11 cellular contexts compared by ENCODE assay signal in the genomic region with DNA sequence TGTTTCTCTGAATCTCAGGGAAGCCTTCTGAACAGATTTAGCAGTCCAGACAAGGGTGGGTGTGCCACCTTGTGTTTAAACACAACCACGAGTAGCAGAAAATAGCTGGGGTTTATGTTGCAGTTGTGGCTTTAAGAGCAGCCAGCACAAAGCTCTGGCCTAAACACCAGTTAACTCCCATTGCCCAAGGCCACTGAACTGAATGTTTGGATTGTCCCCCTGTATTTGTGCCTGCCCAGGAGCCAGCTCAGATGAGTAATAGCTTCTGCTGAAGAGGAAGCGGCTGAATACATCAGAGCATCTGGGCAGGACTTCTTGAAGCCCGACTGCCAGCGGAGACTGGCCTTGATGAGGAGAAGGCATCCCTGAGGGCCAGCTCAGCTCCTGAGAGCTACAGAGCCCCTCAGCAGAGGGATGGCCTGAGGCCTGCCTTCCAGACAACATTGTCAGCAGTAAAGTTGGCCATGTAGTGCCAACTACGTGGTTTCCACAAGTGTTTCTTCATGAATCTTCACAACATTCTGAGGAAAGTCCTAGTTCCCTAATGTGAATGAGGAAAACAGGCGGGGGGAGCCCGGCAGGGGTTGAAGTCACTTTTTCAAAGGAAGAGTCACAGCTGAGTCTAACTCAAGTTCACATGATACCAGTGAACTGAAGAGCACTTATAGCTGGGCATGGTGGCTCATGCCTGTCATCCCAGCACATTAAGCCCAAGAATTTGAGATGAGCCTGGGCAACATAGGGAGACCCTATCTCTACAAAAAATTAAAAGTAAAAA.
DNase-seq lines count a peak whose midpoint lies in the region; ATAC-seq, FAIRE-seq and TF ChIP-seq lines count a peak whose summit lies in the region.
"Had no signal": no experiment of that assay in that cellular context is flagged by ENCODE, and none has a peak within 500 bp of the region (broad histone marks: within the 10 kb centered on the region; RNA-seq: fewer than 3 reads in every experiment).

No MANE protein-coding gene starts in this region.

- no peak for FAIRE-seq in astrocyte (lab: Jason Lieb, UNC)

- peak overlapping the region; percentile 30 for H3K27ac Mint-ChIP-seq in activated naive CD4-positive, alpha-beta T cell treated with anti-CD3 and anti-CD28 coated beads, Interleukin-2, amount 50 U/mL, for 24 hours
- H3K27ac Mint-ChIP-seq in activated naive CD4-positive, alpha-beta T cell treated with anti-CD3 and anti-CD28 coated beads for 36 hours: no peak overlapping the region
- H3K27ac Mint-ChIP-seq in astrocyte (ENCODE audit: unreplicated experiment): peak overlapping the region; percentile 58
- H3K27ac Mint-ChIP-seq in activated CD4-positive, alpha-beta T cell treated with anti-CD3 and anti-CD28 coated beads, Interleukin-2, amount 10 ng/mL, durations not matched to agents 7 days and 5 days: no peak overlapping the region
- H3K27ac Mint-ChIP-seq: B cell, GM23338 had no signal

- peak overlapping the region; percentile 30 for H2AFZ ChIP-seq in astrocyte (ENCODE audit: low read depth, low read length)
- H2AFZ ChIP-seq: GM23338 had no signal

- TF ChIP-seq CTCF in astrocyte (IDR thresholded peaks at IDR 0.05; ENCODE audit: insufficient read depth, low read depth, low read length): no peak
- TF ChIP-seq CTCF in heart right ventricle (IDR thresholded peaks at IDR 0.05): no peak
- TF ChIP-seq CTCF in upper lobe of right lung (IDR thresholded peaks at IDR 0.05): no peak

- no peak for DNase-seq in activated naive CD4-positive, alpha-beta T cell treated with anti-CD3 and anti-CD28 coated beads for 36 hours
- DNase-seq in astrocyte (ENCODE audit: low read depth) (peak; percentile 33), heart right ventricle (no peak), upper lobe of right lung (no peak), GF-D8 (lab: John Stamatoyannopoulos, UW) (no peak), GM19240 (ENCODE audit: insufficient read length, low spot score) (no peak)
- DNase-seq in activated CD4-positive, alpha-beta T cell treated with anti-CD3 and anti-CD28 coated beads, Interleukin-2, amount 10 ng/mL, durations not matched to agents 7 days and 5 days: no peak
- DNase-seq: left cardiac atrium had no signal

- H3K27me3 ChIP-seq in astrocyte (ENCODE audit: insufficient read depth, low read length): no peaks in the 10 kb centered on the region
- no peaks in the 10 kb centered on the region for H3K27me3 ChIP-seq in heart right ventricle
- H3K27me3 ChIP-seq in upper lobe of right lung: no peaks in the 10 kb centered on the region

- H3K36me3 ChIP-seq in astrocyte (ENCODE audit: insufficient read depth, low read length) (no peaks in the 10 kb centered on the region), heart right ventricle (no peaks in the 10 kb centered on the region), upper lobe of right lung (no peaks in the 10 kb centered on the region)

- peaks cover 3% of the 10 kb centered on the region for H3K36me3 Mint-ChIP-seq in activated naive CD4-positive, alpha-beta T cell treated with anti-CD3 and anti-CD28 coated beads, Interleukin-2, amount 50 U/mL, for 24 hours
- H3K36me3 Mint-ChIP-seq in activated naive CD4-positive, alpha-beta T cell treated with anti-CD3 and anti-CD28 coated beads for 36 hours (ENCODE audit: low read depth): peaks cover 1% of the 10 kb centered on the region
- H3K36me3 Mint-ChIP-seq in astrocyte (ENCODE audit: low read depth, unreplicated experiment): no peaks in the 10 kb centered on the region
- H3K36me3 Mint-ChIP-seq in activated CD4-positive, alpha-beta T cell treated with anti-CD3 and anti-CD28 coated beads, Interleukin-2, amount 10 ng/mL, durations not matched to agents 7 days and 5 days (ENCODE audit: low read depth): peaks cover 13% of the 10 kb centered on the region

- peaks cover 57% of the 10 kb centered on the region for H3K4me1 Mint-ChIP-seq in activated naive CD4-positive, alpha-beta T cell treated with anti-CD3 and anti-CD28 coated beads, Interleukin-2, amount 50 U/mL, for 24 hours
- H3K4me1 Mint-ChIP-seq in activated naive CD4-positive, alpha-beta T cell treated with anti-CD3 and anti-CD28 coated beads for 36 hours (ENCODE audit: low read depth): peaks cover 44% of the 10 kb centered on the region
- H3K4me1 Mint-ChIP-seq in astrocyte (ENCODE audit: low read depth, unreplicated experiment): peaks cover 6% of the 10 kb centered on the region
- H3K4me1 Mint-ChIP-seq in activated CD4-positive, alpha-beta T cell treated with anti-CD3 and anti-CD28 coated beads, Interleukin-2, amount 10 ng/mL, durations not matched to agents 7 days and 5 days: peaks cover 50% of the 10 kb centered on the region
- H3K4me1 Mint-ChIP-seq: B cell had no signal

- intact Hi-C loops in activated naive CD4-positive, alpha-beta T cell treated with anti-CD3 and anti-CD28 coated beads for 36 hours (cut with micrococcal nuclease): loop anchor here (1.0 kb wide), 4 partner anchors 59 to 150 kb away; a partner anchor contains a TSS
- intact Hi-C loops in heart right ventricle (cut with DNase I) (loop anchor here in 4 of 10 donors (2.0 to 10.0 kb wide), 5 partner anchors 152 to 262 kb away; no protein-coding TSS in a partner anchor), upper lobe of right lung (cut with DNase I) (no loop called here)

- 71 to 77% methylated on average over 7 of the region's 7 CpGs for WGBS in heart right ventricle, 2 donors

- no peak overlapping the region for H3K27ac ChIP-seq in astrocyte (ENCODE audit: low read depth, low read length)
- H3K27ac ChIP-seq in heart right ventricle: peak overlapping the region in 2 of 10 donors; percentile 11 to 56
- no peak overlapping the region for H3K27ac ChIP-seq in upper lobe of right lung

- ATAC-seq in heart right ventricle (peak in 6 of 8 donors; percentile 16 to 33 (median 26)), upper lobe of right lung (peak; percentile 54)

- no peaks in the 10 kb centered on the region for H3K79me2 ChIP-seq in astrocyte (ENCODE audit: insufficient read depth, low read length)

- H4K20me1 ChIP-seq in astrocyte (ENCODE audit: insufficient read depth, low read length): no peaks in the 10 kb centered on the region

- H3K9me3 Mint-ChIP-seq in activated naive CD4-positive, alpha-beta T cell treated with anti-CD3 and anti-CD28 coated beads, Interleukin-2, amount 50 U/mL, for 24 hours: no peaks in the 10 kb centered on the region
- no peaks in the 10 kb centered on the region for H3K9me3 Mint-ChIP-seq in activated naive CD4-positive, alpha-beta T cell treated with anti-CD3 and anti-CD28 coated beads for 36 hours
- peaks cover 6% of the 10 kb centered on the region for H3K9me3 Mint-ChIP-seq in astrocyte (ENCODE audit: unreplicated experiment)
- no peaks in the 10 kb centered on the region for H3K9me3 Mint-ChIP-seq in activated CD4-positive, alpha-beta T cell treated with anti-CD3 and anti-CD28 coated beads, Interleukin-2, amount 10 ng/mL, durations not matched to agents 7 days and 5 days

- CTCF ChIA-PET in activated naive CD4-positive, alpha-beta T cell treated with anti-CD3 and anti-CD28 coated beads for 36 hours (lab: Charles Lee): interaction anchor here (0.5 to 17.7 kb wide), 16 partner anchors 8 to 466 kb away, joined by 3 to 415 read pairs (median 4); a partner anchor contains a TSS
- CTCF ChIA-PET in activated CD4-positive, alpha-beta T cell treated with anti-CD3 and anti-CD28 coated beads, Interleukin-2, amount 10 ng/mL, durations not matched to agents 7 days and 5 days (lab: Charles Lee): interaction anchor here (0.7 to 3.3 kb wide), 16 partner anchors 10 to 298 kb away, joined by 3 to 19 read pairs (median 4); a partner anchor contains a TSS

- H3K9ac ChIP-seq in astrocyte (ENCODE audit: low read length): no peak overlapping the region

- H3K9me3 ChIP-seq in astrocyte (ENCODE audit: insufficient read depth, low read depth, low read length) (no peaks in the 10 kb centered on the region), heart right ventricle (no peaks in the 10 kb centered on the region), upper lobe of right lung (no peaks in the 10 kb centered on the region)

- H3K4me1 ChIP-seq in astrocyte (ENCODE audit: insufficient read depth, low read length) (peaks cover 6% of the 10 kb centered on the region), heart right ventricle (peaks cover 0 to 19% (median 6%) of the 10 kb centered on the region in 9 donors), upper lobe of right lung (no peaks in the 10 kb centered on the region)

- no peaks in the 10 kb centered on the region for H3K27me3 Mint-ChIP-seq in activated naive CD4-positive, alpha-beta T cell treated with anti-CD3 and anti-CD28 coated beads, Interleukin-2, amount 50 U/mL, for 24 hours
- no peaks in the 10 kb centered on the region for H3K27me3 Mint-ChIP-seq in activated naive CD4-positive, alpha-beta T cell treated with anti-CD3 and anti-CD28 coated beads for 36 hours (ENCODE audit: low read depth)
- peaks cover 5% of the 10 kb centered on the region for H3K27me3 Mint-ChIP-seq in astrocyte (ENCODE audit: low read depth, unreplicated experiment)
- H3K27me3 Mint-ChIP-seq in activated CD4-positive, alpha-beta T cell treated with anti-CD3 and anti-CD28 coated beads, Interleukin-2, amount 10 ng/mL, durations not matched to agents 7 days and 5 days: peaks cover 2% of the 10 kb centered on the region
- H3K27me3 Mint-ChIP-seq: B cell had no signal

- H3K4me3 Mint-ChIP-seq in activated naive CD4-positive, alpha-beta T cell treated with anti-CD3 and anti-CD28 coated beads, Interleukin-2, amount 50 U/mL, for 24 hours: no peak overlapping the region
- no peak overlapping the region for H3K4me3 Mint-ChIP-seq in activated naive CD4-positive, alpha-beta T cell treated with anti-CD3 and anti-CD28 coated beads for 36 hours
- H3K4me3 Mint-ChIP-seq in astrocyte (ENCODE audit: unreplicated experiment): no peak overlapping the region
- no peak overlapping the region for H3K4me3 Mint-ChIP-seq in activated CD4-positive, alpha-beta T cell treated with anti-CD3 and anti-CD28 coated beads, Interleukin-2, amount 10 ng/mL, durations not matched to agents 7 days and 5 days
- H3K4me3 Mint-ChIP-seq: B cell, GM23338 had no signal

- peak overlapping the region; percentile 14 for H3K4me2 ChIP-seq in astrocyte (ENCODE audit: low read length)
- H3K4me2 ChIP-seq: GM23338 had no signal

- no peak overlapping the region for H3K4me3 ChIP-seq in astrocyte (ENCODE audit: insufficient read depth, low read depth, low read length)
- H3K4me3 ChIP-seq in heart right ventricle: no peak overlapping the region
- no peak overlapping the region for H3K4me3 ChIP-seq in upper lobe of right lung
- H3K4me3 ChIP-seq: GM23338 had no signal

- POLR2A ChIA-PET in activated CD4-positive, alpha-beta T cell treated with anti-CD3 and anti-CD28 coated beads, Interleukin-2, amount 10 ng/mL, durations not matched to agents 7 days and 5 days (lab: Charles Lee): interaction anchor here (0.5 kb wide), 1 partner anchor 150 kb away, joined by 3 read pairs; no protein-coding TSS in a partner anchor

Comparison
In these comparisons a context has a peak if more than half of its experiments do, and no peak if none do; other contexts are left out.
1. H3K27ac Mint-ChIP-seq: peak in activated naive CD4-positive, alpha-beta T cell treated with anti-CD3 and anti-CD28 coated beads, Interleukin-2, amount 50 U/mL, for 24 hours (single experiment) and astrocyte (single experiment); none in activated naive CD4-positive, alpha-beta T cell treated with anti-CD3 and anti-CD28 coated beads for 36 hours (single experiment) and activated CD4-positive, alpha-beta T cell treated with anti-CD3 and anti-CD28 coated beads, Interleukin-2, amount 10 ng/mL, durations not matched to agents 7 days and 5 days (single experiment).